In genomic region chr9:72038890-72039410, GRCh38 we compare ENCODE assay signal across 9 cellular contexts. TPM values are rescaled to one million over a fixed set of nuclear protein-coding genes. Genes with fewer than 3 reads are reported as not detected.
A peak's percentile ranks its signal among the peaks of the same experiment; 100 is the strongest.
DNase-seq lines count a peak whose midpoint lies in the region; ATAC-seq lines count a peak whose summit lies in the region.
"Had no signal": no experiment of that assay in that cellular context is flagged by ENCODE, and none has a peak within 500 bp of the region (broad histone marks: within the 10 kb centered on the region; RNA-seq: fewer than 3 reads in every experiment).

No MANE protein-coding gene starts in this region.

- no peaks in the 10 kb centered on the region for H3K9me3 Mint-ChIP-seq in CD4-positive, alpha-beta memory T cell
- H3K9me3 Mint-ChIP-seq in naive thymus-derived CD4-positive, alpha-beta T cell = no peaks in the 10 kb centered on the region
- no peaks in the 10 kb centered on the region for H3K9me3 Mint-ChIP-seq in stimulated activated memory B cell treated with anti-CD40 and anti-IgM and Interleukin-4, amounts not matched to agents 10 μg/mL and 1 μg/mL and 100 μg/mL, for 72 hours

- no peak overlapping the region for H3K4me3 ChIP-seq in CD4-positive, alpha-beta memory T cell (ENCODE audit: low read length in 2 of 2)
- H3K4me3 ChIP-seq in NT2/D1 (ENCODE audit: insufficient read length, low read depth) = no peak overlapping the region
- no peak overlapping the region for H3K4me3 ChIP-seq in naive thymus-derived CD4-positive, alpha-beta T cell (ENCODE audit: low read length)

- CTCF ChIA-PET in CD4-positive, alpha-beta memory T cell (lab: Charles Lee; ENCODE audit: partially characterized antibody) = interaction anchor here (0.7 to 10.9 kb wide), 40 partner anchors 8 to 984 kb away, joined by 3 to 111 read pairs (median 4); no protein-coding TSS in a partner anchor
- CTCF ChIA-PET in naive thymus-derived CD4-positive, alpha-beta T cell (lab: Charles Lee) = interaction anchor here (0.6 to 2.2 kb wide), 12 partner anchors 9 to 988 kb away, joined by 3 to 9 read pairs (median 3); no protein-coding TSS in a partner anchor

- DNase-seq in CD4-positive, alpha-beta memory T cell = peak; percentile 40 to 53 (median 49)
- peak; percentile 85 for DNase-seq in NT2/D1 (ENCODE audit: low read depth, low spot score)
- DNase-seq in activated CD8-positive, alpha-beta memory T cell treated with anti-CD3 and anti-CD28 coated beads, Interleukin-2, amount 50 U/mL, for 4 hours = peak; percentile 62
- peak; percentile 15 to 59 (median 41) for DNase-seq in naive thymus-derived CD4-positive, alpha-beta T cell

- peak overlapping the region in 3 of 8 donors; percentile 31 to 49 (median 48) for H3K4me3 Mint-ChIP-seq in CD4-positive, alpha-beta memory T cell
- H3K4me3 Mint-ChIP-seq in naive thymus-derived CD4-positive, alpha-beta T cell = peak overlapping the region in 1 of 10 donors; percentile 66
- H3K4me3 Mint-ChIP-seq in stimulated activated memory B cell treated with anti-CD40 and anti-IgM and Interleukin-4, amounts not matched to agents 10 μg/mL and 1 μg/mL and 100 μg/mL, for 72 hours = peak overlapping the region; percentile 25

- ATAC-seq in GM19328 (IDR thresholded peaks at IDR 0.05; ENCODE audit: unreplicated experiment) (peak; percentile 56), HG03469 (IDR thresholded peaks at IDR 0.05; ENCODE audit: unreplicated experiment) (peak; percentile 83), esophagus mucosa (peak; percentile 86)
- peak; percentile 76 for ATAC-seq in naive thymus-derived CD4-positive, alpha-beta T cell
- peak; percentile 66 for ATAC-seq in stimulated activated memory B cell treated with anti-CD40 and anti-IgM and Interleukin-4, amounts not matched to agents 10 μg/mL and 1 μg/mL and 100 μg/mL, for 72 hours

- H3K27me3 Mint-ChIP-seq in CD4-positive, alpha-beta memory T cell = peaks cover 9 to 12% of the 10 kb centered on the region in 2 donors
- peaks cover 4 to 22% (median 6%) of the 10 kb centered on the region in 5 donors for H3K27me3 Mint-ChIP-seq in naive thymus-derived CD4-positive, alpha-beta T cell
- peaks cover 24% of the 10 kb centered on the region for H3K27me3 Mint-ChIP-seq in stimulated activated memory B cell treated with anti-CD40 and anti-IgM and Interleukin-4, amounts not matched to agents 10 μg/mL and 1 μg/mL and 100 μg/mL, for 72 hours

- intact Hi-C loops in CD4-positive, alpha-beta memory T cell (cut with micrococcal nuclease) = loop anchor here (1.0 kb wide), 4 partner anchors 233 to 1043 kb away; no protein-coding TSS in a partner anchor
- intact Hi-C loops in naive thymus-derived CD4-positive, alpha-beta T cell (cut with micrococcal nuclease) = loop anchor here (1.0 to 5.0 kb wide), 6 partner anchors 233 to 1143 kb away; no protein-coding TSS in a partner anchor

- no peak overlapping the region for H3K27ac ChIP-seq in CD4-positive, alpha-beta memory T cell (ENCODE audit: low read depth, low read length)
- H3K27ac ChIP-seq in naive thymus-derived CD4-positive, alpha-beta T cell (ENCODE audit: low read depth, low read length) = no peak overlapping the region

- peaks cover 4 to 6% (median 5%) of the 10 kb centered on the region in 4 donors for H3K4me1 Mint-ChIP-seq in CD4-positive, alpha-beta memory T cell
- H3K4me1 Mint-ChIP-seq in naive thymus-derived CD4-positive, alpha-beta T cell = peaks cover 0 to 7% (median 4%) of the 10 kb centered on the region in 7 donors
- H3K4me1 Mint-ChIP-seq in stimulated activated memory B cell treated with anti-CD40 and anti-IgM and Interleukin-4, amounts not matched to agents 10 μg/mL and 1 μg/mL and 100 μg/mL, for 72 hours = peaks cover 8% of the 10 kb centered on the region

- peak overlapping the region in 2 of 7 donors; percentile 34 to 39 for H3K27ac Mint-ChIP-seq in CD4-positive, alpha-beta memory T cell
- H3K27ac Mint-ChIP-seq in naive thymus-derived CD4-positive, alpha-beta T cell = no peak overlapping the region
- H3K27ac Mint-ChIP-seq in stimulated activated memory B cell treated with anti-CD40 and anti-IgM and Interleukin-4, amounts not matched to agents 10 μg/mL and 1 μg/mL and 100 μg/mL, for 72 hours = no peak overlapping the region

- POLR2A ChIA-PET in CD4-positive, alpha-beta memory T cell (lab: Charles Lee; ENCODE audit: partially characterized antibody) = no interaction called here
- POLR2A ChIA-PET in naive thymus-derived CD4-positive, alpha-beta T cell (lab: Charles Lee) = no interaction called here

- H3K9me3 ChIP-seq in CD4-positive, alpha-beta memory T cell (ENCODE audit: control insufficient read depth in 1 of 2, low read length in 2 of 2) = no peaks in the 10 kb centered on the region
- no peaks in the 10 kb centered on the region for H3K9me3 ChIP-seq in NT2/D1 (ENCODE audit: insufficient read depth, low read length)
- H3K9me3 ChIP-seq in naive thymus-derived CD4-positive, alpha-beta T cell (ENCODE audit: control insufficient read depth in 2 of 3, low read length in 3 of 3) = no peaks in the 10 kb centered on the region

- no peak overlapping the region for H3K9ac ChIP-seq in NT2/D1 (ENCODE audit: insufficient read length, low read depth)

- H3K36me3 Mint-ChIP-seq in CD4-positive, alpha-beta memory T cell = no peaks in the 10 kb centered on the region
- no peaks in the 10 kb centered on the region for H3K36me3 Mint-ChIP-seq in naive thymus-derived CD4-positive, alpha-beta T cell
- no peaks in the 10 kb centered on the region for H3K36me3 Mint-ChIP-seq in stimulated activated memory B cell treated with anti-CD40 and anti-IgM and Interleukin-4, amounts not matched to agents 10 μg/mL and 1 μg/mL and 100 μg/mL, for 72 hours

- H3K4me1 ChIP-seq in CD4-positive, alpha-beta memory T cell (ENCODE audit: insufficient read depth, low read length) = no peaks in the 10 kb centered on the region
- no peaks in the 10 kb centered on the region for H3K4me1 ChIP-seq in NT2/D1 (ENCODE audit: insufficient read depth, insufficient read length)
- peaks cover 0 to 3% of the 10 kb centered on the region in 2 donors for H3K4me1 ChIP-seq in naive thymus-derived CD4-positive, alpha-beta T cell (ENCODE audit: control insufficient read depth in 2 of 2, insufficient read depth in 2 of 2, low read length in 2 of 2)

- H3K36me3 ChIP-seq in CD4-positive, alpha-beta memory T cell (ENCODE audit: insufficient read depth, low read length) = no peaks in the 10 kb centered on the region
- no peaks in the 10 kb centered on the region for H3K36me3 ChIP-seq in NT2/D1 (ENCODE audit: insufficient read depth, insufficient read length, low read length)
- no peaks in the 10 kb centered on the region for H3K36me3 ChIP-seq in naive thymus-derived CD4-positive, alpha-beta T cell (ENCODE audit: control insufficient read depth in 2 of 3, insufficient read depth in 3 of 3, low read length in 3 of 3)

- H3K27me3 ChIP-seq in CD4-positive, alpha-beta memory T cell (ENCODE audit: insufficient read depth, low read length) = no peaks in the 10 kb centered on the region
- H3K27me3 ChIP-seq in NT2/D1 (ENCODE audit: insufficient read depth, insufficient read length) = no peaks in the 10 kb centered on the region
- no peaks in the 10 kb centered on the region for H3K27me3 ChIP-seq in naive thymus-derived CD4-positive, alpha-beta T cell (ENCODE audit: control insufficient read depth in 2 of 2, insufficient read depth in 2 of 2, low read length in 2 of 2)

RNA-seq across cellular contexts. Expression of gene C9orf57, which starts 21.5 kb away (rescaled TPM):
- not detected for total RNA-seq in CD4-positive, alpha-beta memory T cell
- not detected for polyA plus RNA-seq in CD4-positive, alpha-beta memory T cell
- not detected for total RNA-seq in esophagus mucosa
- not detected for total RNA-seq in naive thymus-derived CD4-positive, alpha-beta T cell
- not detected for polyA plus RNA-seq in naive thymus-derived CD4-positive, alpha-beta T cell
- total RNA-seq: activated CD8-positive, alpha-beta memory T cell treated with anti-CD3 and anti-CD28 coated beads for 36 hours had no signal
